ENCODE assay signal across 36 cellular contexts in the genomic region with DNA sequence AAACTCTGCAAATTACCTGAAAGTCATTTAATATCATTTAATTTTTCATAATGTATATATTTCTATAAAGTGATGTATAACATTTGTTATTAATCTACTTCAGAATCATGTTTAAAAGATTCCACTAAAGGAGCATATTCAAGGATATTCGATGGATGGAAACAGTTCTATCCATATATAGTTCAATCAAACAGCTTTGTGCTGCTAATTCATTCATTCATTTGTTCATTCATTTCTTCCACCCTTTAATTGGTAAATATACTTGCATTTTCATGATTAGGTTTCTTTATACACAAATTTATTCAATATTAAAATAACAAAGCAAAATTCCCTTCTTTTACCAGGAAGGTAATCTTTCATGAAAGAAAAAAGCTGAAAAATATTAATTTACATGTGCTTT.
"Had no signal": no experiment of that assay in that cellular context is flagged by ENCODE, and none has a peak within 500 bp of the region (broad histone marks: within the 10 kb centered on the region; RNA-seq: fewer than 3 reads in every experiment).

No MANE protein-coding gene starts in this region.

- H3K27ac Mint-ChIP-seq: activated B cell treated with CpG ODN at 0.5 μM for 24 hours; activated CD4-positive, alpha-beta memory T cell treated with anti-CD3 and anti-CD28 coated beads for 36 hours; activated CD4-positive, alpha-beta T cell treated with anti-CD3 and anti-CD28 coated beads, Interleukin-2, amount 10 ng/mL, durations not matched to agents 24 days and 14 days; activated CD8-positive, alpha-beta T cell treated with anti-CD3 and anti-CD28 coated beads for 36 hours; activated naive CD4-positive, alpha-beta T cell treated with anti-CD3 and anti-CD28 coated beads for 36 hours; activated naive CD4-positive, alpha-beta T cell treated with anti-CD3 and anti-CD28 coated beads, Interleukin-2, amount 50 U/mL, for 72 hours; activated naive CD8-positive, alpha-beta T cell treated with anti-CD3 and anti-CD28 coated beads for 36 hours; activated T-cell treated with anti-CD3 and anti-CD28 coated beads, Interleukin-2, amount 50 U/mL, for 72 hours; activated T-helper 1 cell treated with anti-CD3 and anti-CD28 coated beads, Interleukin-12 subunit alpha, Interleukin-12 subunit beta, Interleukin-2, Interleukin-4 antibody, amounts not matched to agents 30 ng/mL and 10 ng/mL and 1 ng/mL, durations not matched to agents 14 hours and 24 hours and 36 hours; activated T-helper 17 cell treated with anti-CD3 and anti-CD28 coated beads, Interleukin-2, amount 50 U/mL, for 72 hours; T-helper 1 cell treated with Interleukin-12 subunit alpha and Interleukin-12 subunit beta and Interleukin-4 antibody, amounts not matched to agents 30 μg/mL and 1 μg/mL, for 36 hours; T-helper 2 cell treated with Interferon-gamma antibody and Interleukin-4, amounts not matched to agents 5 μg/mL and 100 μg/mL, for 36 hours had no signal

- H3K4me3 Mint-ChIP-seq: activated B cell treated with CpG ODN at 0.5 μM for 24 hours; activated CD4-positive, alpha-beta memory T cell treated with anti-CD3 and anti-CD28 coated beads for 36 hours; activated CD4-positive, alpha-beta T cell treated with anti-CD3 and anti-CD28 coated beads, Interleukin-2, amount 10 ng/mL, durations not matched to agents 24 days and 14 days; activated CD8-positive, alpha-beta T cell treated with anti-CD3 and anti-CD28 coated beads for 36 hours; activated naive CD4-positive, alpha-beta T cell treated with anti-CD3 and anti-CD28 coated beads for 36 hours; activated naive CD8-positive, alpha-beta T cell treated with anti-CD3 and anti-CD28 coated beads for 36 hours; activated T-cell treated with anti-CD3 and anti-CD28 coated beads, Interleukin-2, amount 50 U/mL, for 4 hours; activated T-cell treated with anti-CD3 and anti-CD28 coated beads, Interleukin-2, amount 50 U/mL, for 72 hours; activated T-helper 1 cell treated with anti-CD3 and anti-CD28 coated beads, Interleukin-12 subunit alpha, Interleukin-12 subunit beta, Interleukin-2, Interleukin-4 antibody, amounts not matched to agents 30 ng/mL and 10 ng/mL and 1 ng/mL, durations not matched to agents 14 hours and 24 hours and 36 hours; activated T-helper 17 cell treated with anti-CD3 and anti-CD28 coated beads, Interleukin-2, amount 50 U/mL, for 72 hours; T-helper 1 cell treated with Interleukin-12 subunit alpha and Interleukin-12 subunit beta and Interleukin-4 antibody, amounts not matched to agents 30 μg/mL and 1 μg/mL, for 36 hours; T-helper 2 cell treated with Interferon-gamma antibody and Interleukin-4, amounts not matched to agents 5 μg/mL and 100 μg/mL, for 36 hours had no signal

- H3K9me3 ChIP-seq: adrenal gland, body of pancreas, breast epithelium had no signal

- H3K4me1 Mint-ChIP-seq: activated T-helper 17 cell treated with anti-CD3 and anti-CD28 coated beads, Interleukin-2, amount 50 U/mL, for 72 hours had no signal

- H3K27ac ChIP-seq: adrenal gland, body of pancreas, brain microvascular endothelial cell, breast epithelium, VCaP had no signal

- DNase-seq: activated B cell treated with CpG ODN at 0.5 μM for 24 hours; activated CD4-positive, alpha-beta memory T cell treated with anti-CD3 and anti-CD28 coated beads for 36 hours; activated CD4-positive, alpha-beta T cell treated with anti-CD3 and anti-CD28 coated beads for 4 hours; activated CD4-positive, alpha-beta T cell treated with anti-CD3 and anti-CD28 coated beads, Interleukin-2, amount 10 ng/mL, durations not matched to agents 24 days and 14 days; activated CD4-positive, alpha-beta T cell treated with anti-CD3 and anti-CD28 coated beads, Interleukin-2, amount 50 U/mL, for 1 hour; activated CD4-positive, alpha-beta T cell treated with anti-CD3 and anti-CD28 coated beads, Interleukin-2, amount 50 U/mL, for 4 hours; activated CD4-positive, CD25-positive, alpha-beta regulatory T cell treated with anti-CD3 and anti-CD28 coated beads, Interleukin-2, amount 50 U/mL, for 72 hours; activated CD8-positive, alpha-beta memory T cell treated with anti-CD3 and anti-CD28 coated beads, Interleukin-2, amount 50 U/mL, for 4 hours; activated CD8-positive, alpha-beta T cell treated with anti-CD3 and anti-CD28 coated beads for 36 hours; activated effector memory CD4-positive, alpha-beta T cell treated with anti-CD3 and anti-CD28 coated beads, Interleukin-2, amount 50 U/mL, for 16 hours; activated gamma-delta T cell treated with Interleukin-2 at 50 U/mL for 16 hours; activated naive CD4-positive, alpha-beta T cell; activated naive CD4-positive, alpha-beta T cell treated with anti-CD3 and anti-CD28 coated beads for 36 hours; activated naive CD4-positive, alpha-beta T cell treated with anti-CD3 and anti-CD28 coated beads, Interleukin-2, amount 50 U/mL, for 16 hours; activated naive CD8-positive, alpha-beta T cell treated with anti-CD3 and anti-CD28 coated beads for 36 hours; activated T-cell treated with anti-CD3 and anti-CD28 coated beads for 4 hours; activated T-cell treated with anti-CD3 and anti-CD28 coated beads, Interleukin-2, amount 50 U/mL, for 1 hour; activated T-cell treated with anti-CD3 and anti-CD28 coated beads, Interleukin-2, amount 50 U/mL, for 4 hours; activated T-cell treated with anti-CD3 and anti-CD28 coated beads, Interleukin-2, amount 50 U/mL, for 72 hours; adrenal gland; amniotic stem cell; aorta; body of pancreas; brain microvascular endothelial cell; central memory CD4-positive, alpha-beta T cell; cerebellar nuclear complex; T-helper 2 cell; T-helper 9 cell had no signal

- H3K27me3 Mint-ChIP-seq: activated B cell treated with CpG ODN at 0.5 μM for 24 hours; activated CD4-positive, alpha-beta memory T cell treated with anti-CD3 and anti-CD28 coated beads for 36 hours; activated CD4-positive, alpha-beta T cell treated with anti-CD3 and anti-CD28 coated beads, Interleukin-2, amount 10 ng/mL, durations not matched to agents 24 days and 14 days; activated CD8-positive, alpha-beta T cell treated with anti-CD3 and anti-CD28 coated beads for 36 hours; activated naive CD8-positive, alpha-beta T cell treated with anti-CD3 and anti-CD28 coated beads for 36 hours; activated T-helper 17 cell treated with anti-CD3 and anti-CD28 coated beads, Interleukin-2, amount 50 U/mL, for 72 hours had no signal

- H3K36me3 ChIP-seq: adrenal gland, brain microvascular endothelial cell, breast epithelium had no signal

- H3K4me3 ChIP-seq: adrenal gland, body of pancreas, breast epithelium had no signal

- H3K27me3 ChIP-seq: adrenal gland, body of pancreas, brain microvascular endothelial cell, breast epithelium had no signal

- H3K4me1 ChIP-seq: adrenal gland, body of pancreas, breast epithelium had no signal

- FAIRE-seq: astrocyte had no signal

- H3K9me3 Mint-ChIP-seq: activated B cell treated with CpG ODN at 0.5 μM for 24 hours; activated CD4-positive, alpha-beta memory T cell treated with anti-CD3 and anti-CD28 coated beads for 36 hours; activated CD4-positive, alpha-beta T cell treated with anti-CD3 and anti-CD28 coated beads, Interleukin-2, amount 10 ng/mL, durations not matched to agents 24 days and 14 days; activated CD8-positive, alpha-beta T cell treated with anti-CD3 and anti-CD28 coated beads for 36 hours; activated naive CD4-positive, alpha-beta T cell treated with anti-CD3 and anti-CD28 coated beads for 36 hours; activated naive CD4-positive, alpha-beta T cell treated with anti-CD3 and anti-CD28 coated beads, Interleukin-2, amount 50 U/mL, for 72 hours; activated naive CD8-positive, alpha-beta T cell treated with anti-CD3 and anti-CD28 coated beads for 36 hours; activated T-cell treated with anti-CD3 and anti-CD28 coated beads, Interleukin-2, amount 50 U/mL, for 4 hours; activated T-cell treated with anti-CD3 and anti-CD28 coated beads, Interleukin-2, amount 50 U/mL, for 72 hours; activated T-helper 1 cell treated with anti-CD3 and anti-CD28 coated beads, Interleukin-12 subunit alpha, Interleukin-12 subunit beta, Interleukin-2, Interleukin-4 antibody, amounts not matched to agents 30 ng/mL and 10 ng/mL and 1 ng/mL, durations not matched to agents 14 hours and 24 hours and 36 hours; activated T-helper 17 cell treated with anti-CD3 and anti-CD28 coated beads, Interleukin-2, amount 50 U/mL, for 72 hours; T-helper 1 cell treated with Interleukin-12 subunit alpha and Interleukin-12 subunit beta and Interleukin-4 antibody, amounts not matched to agents 30 μg/mL and 1 μg/mL, for 36 hours; T-helper 2 cell treated with Interferon-gamma antibody and Interleukin-4, amounts not matched to agents 5 μg/mL and 100 μg/mL, for 36 hours had no signal

- ATAC-seq: activated CD8-positive, alpha-beta T cell treated with anti-CD3 and anti-CD28 coated beads for 36 hours; activated naive CD4-positive, alpha-beta T cell treated with anti-CD3 and anti-CD28 coated beads, Interleukin-2, amount 50 U/mL, for 72 hours; activated T-cell treated with anti-CD3 and anti-CD28 coated beads, Interleukin-2, amount 50 U/mL, for 4 hours; activated T-cell treated with anti-CD3 and anti-CD28 coated beads, Interleukin-2, amount 50 U/mL, for 72 hours; activated T-helper 17 cell treated with anti-CD3 and anti-CD28 coated beads, Interleukin-2, amount 50 U/mL, for 72 hours; body of pancreas had no signal
